ENCODE assay signal across 1 cellular context in genomic region chr20:48965189-48965910, GRCh38.
TF ChIP-seq lines count a peak whose summit lies in the region.

No MANE protein-coding gene starts in this region.

TF ChIP-seq in WTC11, 78 proteins besides CTCF, POLR2A, EP300 and RAD21 (continued from another document):
- TF ChIP-seq, protein P1, sequence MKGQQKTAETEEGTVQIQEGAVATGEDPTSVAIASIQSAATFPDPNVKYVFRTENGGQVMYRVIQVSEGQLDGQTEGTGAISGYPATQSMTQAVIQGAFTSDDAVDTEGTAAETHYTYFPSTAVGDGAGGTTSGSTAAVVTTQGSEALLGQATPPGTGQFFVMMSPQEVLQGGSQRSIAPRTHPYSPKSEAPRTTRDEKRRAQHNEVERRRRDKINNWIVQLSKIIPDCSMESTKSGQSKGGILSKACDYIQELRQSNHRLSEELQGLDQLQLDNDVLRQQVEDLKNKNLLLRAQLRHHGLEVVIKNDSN (CRISPR knock-in tag; IDR thresholded peaks at IDR 0.05) = no peak
- TF ChIP-seq NFYB (CRISPR knock-in tag; conservative IDR thresholded peaks at IDR 0.05; ENCODE audit: low read depth) (no peak), MXD4 (CRISPR knock-in tag; IDR thresholded peaks at IDR 0.05; ENCODE audit: borderline replicate concordance) (no peak), ZNF317 (CRISPR knock-in tag; IDR thresholded peaks at IDR 0.05; ENCODE audit: borderline replicate concordance, low read depth) (no peak), SMAD3 (CRISPR knock-in tag; IDR thresholded peaks at IDR 0.05; ENCODE audit: borderline replicate concordance) (no peak), SOX15 (CRISPR knock-in tag; IDR thresholded peaks at IDR 0.05) (no peak), ZNF671 (CRISPR knock-in tag; IDR thresholded peaks at IDR 0.05) (no peak), ZBTB21 (CRISPR knock-in tag; IDR thresholded peaks at IDR 0.05; ENCODE audit: borderline replicate concordance) (no peak), SP1 (CRISPR knock-in tag; conservative IDR thresholded peaks at IDR 0.05) (no peak), KAT7 (CRISPR knock-in tag; IDR thresholded peaks at IDR 0.05; ENCODE audit: borderline replicate concordance) (no peak), ZNF425 (CRISPR knock-in tag; conservative IDR thresholded peaks at IDR 0.05) (no peak)
- TF ChIP-seq, protein P2, sequence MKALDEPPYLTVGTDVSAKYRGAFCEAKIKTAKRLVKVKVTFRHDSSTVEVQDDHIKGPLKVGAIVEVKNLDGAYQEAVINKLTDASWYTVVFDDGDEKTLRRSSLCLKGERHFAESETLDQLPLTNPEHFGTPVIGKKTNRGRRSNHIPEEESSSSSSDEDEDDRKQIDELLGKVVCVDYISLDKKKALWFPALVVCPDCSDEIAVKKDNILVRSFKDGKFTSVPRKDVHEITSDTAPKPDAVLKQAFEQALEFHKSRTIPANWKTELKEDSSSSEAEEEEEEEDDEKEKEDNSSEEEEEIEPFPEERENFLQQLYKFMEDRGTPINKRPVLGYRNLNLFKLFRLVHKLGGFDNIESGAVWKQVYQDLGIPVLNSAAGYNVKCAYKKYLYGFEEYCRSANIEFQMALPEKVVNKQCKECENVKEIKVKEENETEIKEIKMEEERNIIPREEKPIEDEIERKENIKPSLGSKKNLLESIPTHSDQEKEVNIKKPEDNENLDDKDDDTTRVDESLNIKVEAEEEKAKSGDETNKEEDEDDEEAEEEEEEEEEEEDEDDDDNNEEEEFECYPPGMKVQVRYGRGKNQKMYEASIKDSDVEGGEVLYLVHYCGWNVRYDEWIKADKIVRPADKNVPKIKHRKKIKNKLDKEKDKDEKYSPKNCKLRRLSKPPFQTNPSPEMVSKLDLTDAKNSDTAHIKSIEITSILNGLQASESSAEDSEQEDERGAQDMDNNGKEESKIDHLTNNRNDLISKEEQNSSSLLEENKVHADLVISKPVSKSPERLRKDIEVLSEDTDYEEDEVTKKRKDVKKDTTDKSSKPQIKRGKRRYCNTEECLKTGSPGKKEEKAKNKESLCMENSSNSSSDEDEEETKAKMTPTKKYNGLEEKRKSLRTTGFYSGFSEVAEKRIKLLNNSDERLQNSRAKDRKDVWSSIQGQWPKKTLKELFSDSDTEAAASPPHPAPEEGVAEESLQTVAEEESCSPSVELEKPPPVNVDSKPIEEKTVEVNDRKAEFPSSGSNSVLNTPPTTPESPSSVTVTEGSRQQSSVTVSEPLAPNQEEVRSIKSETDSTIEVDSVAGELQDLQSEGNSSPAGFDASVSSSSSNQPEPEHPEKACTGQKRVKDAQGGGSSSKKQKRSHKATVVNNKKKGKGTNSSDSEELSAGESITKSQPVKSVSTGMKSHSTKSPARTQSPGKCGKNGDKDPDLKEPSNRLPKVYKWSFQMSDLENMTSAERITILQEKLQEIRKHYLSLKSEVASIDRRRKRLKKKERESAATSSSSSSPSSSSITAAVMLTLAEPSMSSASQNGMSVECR (CRISPR knock-in tag; IDR thresholded peaks at IDR 0.05; ENCODE audit: borderline replicate concordance) = no peak
- TF ChIP-seq, protein P3, sequence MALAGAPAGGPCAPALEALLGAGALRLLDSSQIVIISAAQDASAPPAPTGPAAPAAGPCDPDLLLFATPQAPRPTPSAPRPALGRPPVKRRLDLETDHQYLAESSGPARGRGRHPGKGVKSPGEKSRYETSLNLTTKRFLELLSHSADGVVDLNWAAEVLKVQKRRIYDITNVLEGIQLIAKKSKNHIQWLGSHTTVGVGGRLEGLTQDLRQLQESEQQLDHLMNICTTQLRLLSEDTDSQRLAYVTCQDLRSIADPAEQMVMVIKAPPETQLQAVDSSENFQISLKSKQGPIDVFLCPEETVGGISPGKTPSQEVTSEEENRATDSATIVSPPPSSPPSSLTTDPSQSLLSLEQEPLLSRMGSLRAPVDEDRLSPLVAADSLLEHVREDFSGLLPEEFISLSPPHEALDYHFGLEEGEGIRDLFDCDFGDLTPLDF (CRISPR knock-in tag; IDR thresholded peaks at IDR 0.05) = no peak
- TF ChIP-seq, protein P4, sequence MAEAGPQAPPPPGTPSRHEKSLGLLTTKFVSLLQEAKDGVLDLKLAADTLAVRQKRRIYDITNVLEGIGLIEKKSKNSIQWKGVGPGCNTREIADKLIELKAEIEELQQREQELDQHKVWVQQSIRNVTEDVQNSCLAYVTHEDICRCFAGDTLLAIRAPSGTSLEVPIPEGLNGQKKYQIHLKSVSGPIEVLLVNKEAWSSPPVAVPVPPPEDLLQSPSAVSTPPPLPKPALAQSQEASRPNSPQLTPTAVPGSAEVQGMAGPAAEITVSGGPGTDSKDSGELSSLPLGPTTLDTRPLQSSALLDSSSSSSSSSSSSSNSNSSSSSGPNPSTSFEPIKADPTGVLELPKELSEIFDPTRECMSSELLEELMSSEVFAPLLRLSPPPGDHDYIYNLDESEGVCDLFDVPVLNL (CRISPR knock-in tag; IDR thresholded peaks at IDR 0.05; ENCODE audit: borderline replicate concordance, low read depth) = no peak
- TF ChIP-seq, protein P5, sequence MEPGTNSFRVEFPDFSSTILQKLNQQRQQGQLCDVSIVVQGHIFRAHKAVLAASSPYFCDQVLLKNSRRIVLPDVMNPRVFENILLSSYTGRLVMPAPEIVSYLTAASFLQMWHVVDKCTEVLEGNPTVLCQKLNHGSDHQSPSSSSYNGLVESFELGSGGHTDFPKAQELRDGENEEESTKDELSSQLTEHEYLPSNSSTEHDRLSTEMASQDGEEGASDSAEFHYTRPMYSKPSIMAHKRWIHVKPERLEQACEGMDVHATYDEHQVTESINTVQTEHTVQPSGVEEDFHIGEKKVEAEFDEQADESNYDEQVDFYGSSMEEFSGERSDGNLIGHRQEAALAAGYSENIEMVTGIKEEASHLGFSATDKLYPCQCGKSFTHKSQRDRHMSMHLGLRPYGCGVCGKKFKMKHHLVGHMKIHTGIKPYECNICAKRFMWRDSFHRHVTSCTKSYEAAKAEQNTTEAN (CRISPR knock-in tag; IDR thresholded peaks at IDR 0.05) = no peak
- TF ChIP-seq, protein P6, sequence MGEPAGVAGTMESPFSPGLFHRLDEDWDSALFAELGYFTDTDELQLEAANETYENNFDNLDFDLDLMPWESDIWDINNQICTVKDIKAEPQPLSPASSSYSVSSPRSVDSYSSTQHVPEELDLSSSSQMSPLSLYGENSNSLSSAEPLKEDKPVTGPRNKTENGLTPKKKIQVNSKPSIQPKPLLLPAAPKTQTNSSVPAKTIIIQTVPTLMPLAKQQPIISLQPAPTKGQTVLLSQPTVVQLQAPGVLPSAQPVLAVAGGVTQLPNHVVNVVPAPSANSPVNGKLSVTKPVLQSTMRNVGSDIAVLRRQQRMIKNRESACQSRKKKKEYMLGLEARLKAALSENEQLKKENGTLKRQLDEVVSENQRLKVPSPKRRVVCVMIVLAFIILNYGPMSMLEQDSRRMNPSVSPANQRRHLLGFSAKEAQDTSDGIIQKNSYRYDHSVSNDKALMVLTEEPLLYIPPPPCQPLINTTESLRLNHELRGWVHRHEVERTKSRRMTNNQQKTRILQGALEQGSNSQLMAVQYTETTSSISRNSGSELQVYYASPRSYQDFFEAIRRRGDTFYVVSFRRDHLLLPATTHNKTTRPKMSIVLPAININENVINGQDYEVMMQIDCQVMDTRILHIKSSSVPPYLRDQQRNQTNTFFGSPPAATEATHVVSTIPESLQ (CRISPR knock-in tag; IDR thresholded peaks at IDR 0.05) = no peak
